In genomic region chr5:27140831-27141230, GRCh38 we compare ENCODE assay signal across 26 cellular contexts.
"Had no signal": no experiment of that assay in that cellular context is flagged by ENCODE, and none has a peak within 500 bp of the region (broad histone marks: within the 10 kb centered on the region; RNA-seq: fewer than 3 reads in every experiment).

No MANE protein-coding gene starts in this region.

- H3K4me3 Mint-ChIP-seq: activated CD4-positive, alpha-beta memory T cell treated with anti-CD3 and anti-CD28 coated beads, Interleukin-2, amount 10 ng/mL, durations not matched to agents 7 days and 5 days; activated CD4-positive, alpha-beta T cell treated with anti-CD3 and anti-CD28 coated beads, Interleukin-2, amount 10 ng/mL, durations not matched to agents 7 days and 5 days; activated naive CD4-positive, alpha-beta T cell treated with anti-CD3 and anti-CD28 coated beads, Interleukin-2, amount 10 ng/mL, durations not matched to agents 7 days and 5 days; activated naive CD8-positive, alpha-beta T cell treated with anti-CD3 and anti-CD28 coated beads, Interleukin-2, amount 10 ng/mL, durations not matched to agents 7 days and 5 days; activated T-cell treated with anti-CD3 and anti-CD28 coated beads, Interleukin-2, amount 50 U/mL, for 24 hours; natural killer cell; WTC11 had no signal

- H3K27me3 ChIP-seq: body of pancreas, cardiac muscle cell, foreskin keratinocyte, heart right ventricle, left lung, spleen, tibial nerve had no signal

- ATAC-seq: body of pancreas, foreskin keratinocyte, heart right ventricle, left lung, lower lobe of right lung, natural killer cell, right cardiac atrium, WTC11 had no signal

- FAIRE-seq: endothelial cell of umbilical vein had no signal

- H3K27ac ChIP-seq: body of pancreas, cardiac muscle cell, foreskin keratinocyte, heart right ventricle, left lung, lower lobe of right lung, spleen, tibial nerve had no signal

- H3K27me3 Mint-ChIP-seq: activated CD4-positive, alpha-beta memory T cell treated with anti-CD3 and anti-CD28 coated beads, Interleukin-2, amount 10 ng/mL, durations not matched to agents 7 days and 5 days; activated CD4-positive, alpha-beta T cell treated with anti-CD3 and anti-CD28 coated beads, Interleukin-2, amount 10 ng/mL, durations not matched to agents 7 days and 5 days; activated naive CD4-positive, alpha-beta T cell treated with anti-CD3 and anti-CD28 coated beads, Interleukin-2, amount 10 ng/mL, durations not matched to agents 7 days and 5 days; activated naive CD8-positive, alpha-beta T cell treated with anti-CD3 and anti-CD28 coated beads, Interleukin-2, amount 10 ng/mL, durations not matched to agents 7 days and 5 days; activated T-cell treated with anti-CD3 and anti-CD28 coated beads, Interleukin-2, amount 50 U/mL, for 24 hours had no signal

- DNase-seq: activated CD4-positive, alpha-beta memory T cell treated with anti-CD3 and anti-CD28 coated beads, Interleukin-2, amount 10 ng/mL, durations not matched to agents 7 days and 5 days; activated CD4-positive, alpha-beta T cell treated with anti-CD3 and anti-CD28 coated beads for 1 hour; activated CD4-positive, alpha-beta T cell treated with anti-CD3 and anti-CD28 coated beads, Interleukin-2, amount 10 ng/mL, durations not matched to agents 7 days and 5 days; activated CD8-positive, alpha-beta memory T cell treated with anti-CD3 and anti-CD28 coated beads, Interleukin-2, amount 50 U/mL, for 48 hours; activated gamma-delta T cell; activated naive CD4-positive, alpha-beta T cell treated with anti-CD3 and anti-CD28 coated beads, Interleukin-2, amount 10 ng/mL, durations not matched to agents 7 days and 5 days; activated naive CD8-positive, alpha-beta T cell treated with anti-CD3 and anti-CD28 coated beads, Interleukin-2, amount 10 ng/mL, durations not matched to agents 7 days and 5 days; activated T-cell treated with anti-CD3 and anti-CD28 coated beads, Interleukin-2, amount 50 U/mL, for 24 hours; body of pancreas; cerebellar nuclear complex; cortex of kidney; foreskin keratinocyte; heart right ventricle; kidney glomerular epithelial cell; left lung; lower lobe of right lung; mesendoderm; natural killer cell; right cardiac atrium; spleen; stimulated activated naive CD4-positive, alpha-beta T cell; T-helper 2 cell had no signal

- H3K36me3 ChIP-seq: cardiac muscle cell, heart right ventricle, left lung, lower lobe of right lung, spleen, tibial nerve had no signal

- H3K9me3 ChIP-seq: body of pancreas, left lung, lower lobe of right lung, tibial nerve had no signal

- H3K4me1 Mint-ChIP-seq: activated CD4-positive, alpha-beta memory T cell treated with anti-CD3 and anti-CD28 coated beads, Interleukin-2, amount 10 ng/mL, durations not matched to agents 7 days and 5 days; activated CD4-positive, alpha-beta T cell treated with anti-CD3 and anti-CD28 coated beads, Interleukin-2, amount 10 ng/mL, durations not matched to agents 7 days and 5 days; activated naive CD4-positive, alpha-beta T cell treated with anti-CD3 and anti-CD28 coated beads, Interleukin-2, amount 10 ng/mL, durations not matched to agents 7 days and 5 days; activated naive CD8-positive, alpha-beta T cell treated with anti-CD3 and anti-CD28 coated beads, Interleukin-2, amount 10 ng/mL, durations not matched to agents 7 days and 5 days; natural killer cell; WTC11 had no signal

- H3K27ac Mint-ChIP-seq: activated CD4-positive, alpha-beta memory T cell treated with anti-CD3 and anti-CD28 coated beads, Interleukin-2, amount 10 ng/mL, durations not matched to agents 7 days and 5 days; activated CD4-positive, alpha-beta T cell treated with anti-CD3 and anti-CD28 coated beads, Interleukin-2, amount 10 ng/mL, durations not matched to agents 7 days and 5 days; activated naive CD4-positive, alpha-beta T cell treated with anti-CD3 and anti-CD28 coated beads, Interleukin-2, amount 10 ng/mL, durations not matched to agents 7 days and 5 days; activated naive CD8-positive, alpha-beta T cell treated with anti-CD3 and anti-CD28 coated beads, Interleukin-2, amount 10 ng/mL, durations not matched to agents 7 days and 5 days; activated T-cell treated with anti-CD3 and anti-CD28 coated beads, Interleukin-2, amount 50 U/mL, for 24 hours; natural killer cell; WTC11 had no signal

- H3K4me3 ChIP-seq: body of pancreas, cardiac muscle cell, heart right ventricle, left lung, lower lobe of right lung, spleen, tibial nerve had no signal

- H3K4me1 ChIP-seq: body of pancreas, foreskin keratinocyte, heart right ventricle, left lung, lower lobe of right lung, spleen, tibial nerve had no signal

- H3K36me3 Mint-ChIP-seq: activated naive CD4-positive, alpha-beta T cell treated with anti-CD3 and anti-CD28 coated beads, Interleukin-2, amount 10 ng/mL, durations not matched to agents 7 days and 5 days; activated naive CD8-positive, alpha-beta T cell treated with anti-CD3 and anti-CD28 coated beads, Interleukin-2, amount 10 ng/mL, durations not matched to agents 7 days and 5 days had no signal
